35 cellular contexts compared by ENCODE assay signal in genomic region chr13:20037908-20038307, GRCh38.
A peak's percentile ranks its signal among the peaks of the same experiment; 100 is the strongest.
DNase-seq lines count a peak whose midpoint lies in the region; ATAC-seq, FAIRE-seq and TF ChIP-seq lines count a peak whose summit lies in the region.
"Had no signal": no experiment of that assay in that cellular context is flagged by ENCODE, and none has a peak within 500 bp of the region (broad histone marks: within the 10 kb centered on the region; RNA-seq: fewer than 3 reads in every experiment).

No MANE protein-coding gene starts in this region.

- TF ChIP-seq CTCF in HepG2 (CRISPR knock-in tag; IDR thresholded peaks at IDR 0.05) = no peak
- no peak for TF ChIP-seq CTCF in right lobe of liver (IDR thresholded peaks at IDR 0.05)
- no peak for TF ChIP-seq CTCF in HEK293 (tag by site-specific recombination; IDR thresholded peaks at IDR 0.05)
- no peak for TF ChIP-seq CTCF in Panc1 (IDR thresholded peaks at IDR 0.05)

- intact Hi-C loops in HepG2 (cut with micrococcal nuclease; ENCODE audit: unreplicated experiment) = no loop called here
- intact Hi-C loops in right lobe of liver (cut with DNase I) = no loop called here
- intact Hi-C loops in Panc1 (cut with micrococcal nuclease; ENCODE audit: unreplicated experiment) = no loop called here

- FAIRE-seq in HepG2 (lab: Jason Lieb, UNC) (no peak), GM12891 (lab: Jason Lieb, UNC) (peak; percentile 62)
- FAIRE-seq: A204.1, A549, D721Med had no signal

- peaks cover 3% of the 10 kb centered on the region for H3K79me2 ChIP-seq in HepG2 (ENCODE audit: insufficient read depth, low read length)

- ATAC-seq in HepG2 (no peak), right lobe of liver (no peak), Panc1 (no peak)
- ATAC-seq: A549; CD8-positive, alpha-beta T cell had no signal

- TF ChIP-seq RAD21 in HepG2 (CRISPR knock-in tag; IDR thresholded peaks at IDR 0.05) = no peak

- H4K20me1 ChIP-seq in HepG2 (ENCODE audit: insufficient read depth, low read length) = peaks cover 3% of the 10 kb centered on the region; the same call in 1 of the 2 replicates

- H3K27me3 ChIP-seq in HepG2 (ENCODE audit: control insufficient read depth in 1 of 2, insufficient read depth in 2 of 2, low read length in 2 of 2) (no peaks in the 10 kb centered on the region), right lobe of liver (no peaks in the 10 kb centered on the region), Panc1 (ENCODE audit: control insufficient read depth, insufficient read depth, low read length) (no peaks in the 10 kb centered on the region)
- H3K27me3 ChIP-seq: BE2C; BLaER1; BLaER1 treated with 17β-estradiol and CSF1 and Interleukin-3, amounts not matched to agents 10 nM and 100 nM had no signal

- TF ChIP-seq EP300 in HepG2 (IDR thresholded peaks at IDR 0.05; ENCODE audit: low read depth in 2 of 2, low read length in 2 of 2) (no peak), HepG2 (CRISPR knock-in tag; IDR thresholded peaks at IDR 0.05; ENCODE audit: borderline replicate concordance) (no peak)

- no peak for TF ChIP-seq POLR2A in HepG2 (IDR thresholded peaks at IDR 0.05; ENCODE audit: insufficient read depth in 1 of 2, low read depth in 2 of 2, low read length in 2 of 2)
- no peak for TF ChIP-seq POLR2A in right lobe of liver (IDR thresholded peaks at IDR 0.05)
- TF ChIP-seq POLR2A in GM12891 (IDR thresholded peaks at IDR 0.05; ENCODE audit: low read depth, low read length) = no peak

- H3K4me3 ChIP-seq in HepG2 (replicated peaks in 1 of 3; ENCODE audit: insufficient read depth in 1 of 3, low read depth in 2 of 3, low read length in 3 of 3) = no peak overlapping the region
- H3K4me3 ChIP-seq in right lobe of liver = no peak overlapping the region
- no peak overlapping the region for H3K4me3 ChIP-seq in HEK293 (ENCODE audit: low read depth, low read length)
- no peak overlapping the region for H3K4me3 ChIP-seq in Panc1 (ENCODE audit: low read depth in 2 of 2, low read length in 2 of 2)
- H3K4me3 ChIP-seq: A549; BLaER1; BLaER1 treated with 17β-estradiol and CSF1 and Interleukin-3, amounts not matched to agents 10 nM and 100 nM had no signal

- no peak overlapping the region for H3K4me2 ChIP-seq in HepG2 (ENCODE audit: low read depth, low read length)
- H3K4me2 ChIP-seq: A549; BLaER1; BLaER1 treated with 17β-estradiol and CSF1 and Interleukin-3, amounts not matched to agents 10 nM and 100 nM had no signal

- no peaks in the 10 kb centered on the region for H3K9me3 ChIP-seq in HepG2 (ENCODE audit: low read length)
- H3K9me3 ChIP-seq in right lobe of liver = no peaks in the 10 kb centered on the region
- H3K9me3 ChIP-seq in HEK293 (ENCODE audit: control insufficient read depth, insufficient read depth, low read depth, low read length) = no peaks in the 10 kb centered on the region
- H3K9me3 ChIP-seq in Panc1 (ENCODE audit: control insufficient read depth, insufficient read depth, low read depth, low read length) = no peaks in the 10 kb centered on the region
- H3K9me3 ChIP-seq: A549, BE2C, Caco-2 had no signal

- TSS peak; percentile 15 for BruUV-seq in HepG2 (replicated peaks; lab: Mats Ljungman, UMichigan)
- TSS peak; percentile 27 for BruUV-seq in Panc1 (replicated peaks; lab: Mats Ljungman, UMichigan)

- H3K36me3 ChIP-seq in HepG2 (replicated peaks in 1 of 2; ENCODE audit: control insufficient read depth in 1 of 2, insufficient read depth in 2 of 2, low read length in 2 of 2) (peaks cover 5 to 51% of the 10 kb centered on the region in 2 experiments), right lobe of liver (peaks cover 0 to 40% (median 11%) of the 10 kb centered on the region in 4 donors), HEK293 (ENCODE audit: control insufficient read depth in 2 of 2, insufficient read depth in 1 of 2, low read length in 2 of 2) (peaks cover 16 to 86% of the 10 kb centered on the region in 2 experiments), Panc1 (ENCODE audit: control insufficient read depth, insufficient read depth, low read length) (peaks cover 13% of the 10 kb centered on the region)

- no peak overlapping the region for H2AFZ ChIP-seq in HepG2 (ENCODE audit: low read length)

- in situ Hi-C loops in HepG2 (cut with HindIII; ENCODE audit: extremely low pct_ligation_motif_present, low pct_unique_long_range_greater_than_20kb) = no loop called here
- in situ Hi-C loops in Panc1 (cut with HindIII; ENCODE audit: low pct_unique_long_range_greater_than_20kb, low sequenced_read_pairs) = no loop called here

- no peak overlapping the region for H3K27ac ChIP-seq in HepG2 (ENCODE audit: extremely low read length, insufficient read depth, low read length)
- no peak overlapping the region for H3K27ac ChIP-seq in right lobe of liver
- no peak overlapping the region for H3K27ac ChIP-seq in HEK293 (ENCODE audit: extremely low read depth, low read depth, low read length)
- H3K27ac ChIP-seq in Panc1 (ENCODE audit: low read length) = no peak overlapping the region
- H3K27ac ChIP-seq: 22Rv1; A549; BLaER1; BLaER1 treated with 17β-estradiol and CSF1 and Interleukin-3, amounts not matched to agents 10 nM and 100 nM; C4-2B had no signal

- DNase-seq in HepG2 (ENCODE audit: low spot score) (no peak), right lobe of liver (no peak), GM12891 (ENCODE audit: insufficient read length, low spot score) (no peak), Panc1 (ENCODE audit: low read depth, low spot score) (no peak), hippocampal formation (lab: John Stamatoyannopoulos, UW) (no peak)
- no peak for DNase-seq in stimulated activated CD4-positive, alpha-beta T cell treated with anti-CD3 and anti-CD28 coated beads, Interleukin-12 subunit alpha, Interleukin-12 subunit beta, amount 100 ng/mL, for 4 hours
- DNase-seq in stimulated activated naive CD4-positive, alpha-beta T cell treated with Interleukin-2 at 50 U/mL for 16 hours (lab: John Stamatoyannopoulos, UW) = no peak
- DNase-seq: 8988T; ACHN; AML-193; BE2C; C1 segment of cervical spinal cord; Caco-2; Calu3; CD4-positive, alpha-beta memory T cell; CD4-positive, alpha-beta T cell; CD4-positive, CD25-positive, alpha-beta regulatory T cell; CD8-positive, alpha-beta memory T cell; CD8-positive, alpha-beta T cell; COR-L47; DMS 273 treated with DMSO at 0.1 percent for 48 hours; DMS153; DMS53; DMS79; DMS79 treated with DMSO at 0.1 percent for 48 hours; DND-41; EL had no signal

- H3K4me1 ChIP-seq in HepG2 (ENCODE audit: insufficient read depth, low read length) (no peaks in the 10 kb centered on the region), right lobe of liver (no peaks in the 10 kb centered on the region), HEK293 (ENCODE audit: control insufficient read depth, insufficient read depth, low read length) (no peaks in the 10 kb centered on the region), Panc1 (ENCODE audit: control insufficient read depth, insufficient read depth, low read length) (no peaks in the 10 kb centered on the region)
- H3K4me1 ChIP-seq: A549, BE2C, Caco-2 had no signal

- CTCF ChIA-PET in HepG2 (lab: Yijun Ruan, JAX; ENCODE audit: low intra/inter-chr PET ratio, low total read pairs) (no interaction called here), HEK293 (lab: Yijun Ruan, JAX) (interaction anchor here (0.7 to 1.0 kb wide), 2 partner anchors 27 to 39 kb away, joined by 3 to 7 read pairs; no protein-coding TSS in a partner anchor), Panc1 (lab: Charles Lee) (no interaction called here)

- H3K9ac ChIP-seq in HepG2 (ENCODE audit: insufficient read depth, low read depth, low read length) = no peak overlapping the region
- H3K9ac ChIP-seq: BLaER1; BLaER1 treated with 17β-estradiol and CSF1 and Interleukin-3, amounts not matched to agents 10 nM and 100 nM had no signal

- POLR2A ChIA-PET in HepG2 (lab: Yijun Ruan, JAX) (no interaction called here), HEK293 (lab: Yijun Ruan, JAX) (no interaction called here), Panc1 (lab: Charles Lee) (no interaction called here)

TF ChIP-seq in HepG2, 621 proteins besides CTCF, POLR2A, EP300 and RAD21:
- TF ChIP-seq ZNF850 (CRISPR knock-in tag; conservative IDR thresholded peaks at IDR 0.05) (no peak), DPF2 (CRISPR knock-in tag; IDR thresholded peaks at IDR 0.05; ENCODE audit: borderline replicate concordance, low read depth) (no peak), ETV6 (CRISPR knock-in tag; conservative IDR thresholded peaks at IDR 0.05) (no peak), KLF12 (CRISPR knock-in tag; IDR thresholded peaks at IDR 0.05; ENCODE audit: borderline replicate concordance) (no peak), ZNF775 (CRISPR knock-in tag; IDR thresholded peaks at IDR 0.05; ENCODE audit: borderline replicate concordance) (no peak), NFE2 (CRISPR knock-in tag; IDR thresholded peaks at IDR 0.05) (no peak), ZNF20 (CRISPR knock-in tag; IDR thresholded peaks at IDR 0.05) (no peak)

TF ChIP-seq in GM12891, 5 proteins besides CTCF, POLR2A, EP300 and RAD21:
- no peak for TF ChIP-seq POLR2AphosphoS5 (IDR thresholded peaks at IDR 0.05; ENCODE audit: low read depth, low read length)
- no peak for TF ChIP-seq SPI1 (IDR thresholded peaks at IDR 0.05; ENCODE audit: low read depth, low read length)
- no peak for TF ChIP-seq PAX5 (IDR thresholded peaks at IDR 0.05; ENCODE audit: insufficient read depth, low read length, severe bottlenecking)
- TF ChIP-seq POU2F2 (IDR thresholded peaks at IDR 0.05; ENCODE audit: low read depth, low read length) = no peak
- TF ChIP-seq TAF1 (IDR thresholded peaks at IDR 0.05; ENCODE audit: low read depth, low read length) = no peak

TF ChIP-seq in HEK293, 187 proteins besides CTCF, POLR2A, EP300 and RAD21 (continues in another document):
- TF ChIP-seq ZBTB11 (tag by site-specific recombination; conservative IDR thresholded peaks at IDR 0.05; ENCODE audit: low read depth) (no peak), ZNF473 (tag by site-specific recombination; IDR thresholded peaks at IDR 0.05) (no peak)

Comparison
In these comparisons a context has a peak if more than half of its experiments do, and no peak if none do; other contexts are left out.
1. Of the 63 proteins assayed by ChIP-seq in both HepG2 and HEK293: peak only in HepG2: none; only in HEK293: ZNF580; in both: none; in neither: 62.